In the genomic region with DNA sequence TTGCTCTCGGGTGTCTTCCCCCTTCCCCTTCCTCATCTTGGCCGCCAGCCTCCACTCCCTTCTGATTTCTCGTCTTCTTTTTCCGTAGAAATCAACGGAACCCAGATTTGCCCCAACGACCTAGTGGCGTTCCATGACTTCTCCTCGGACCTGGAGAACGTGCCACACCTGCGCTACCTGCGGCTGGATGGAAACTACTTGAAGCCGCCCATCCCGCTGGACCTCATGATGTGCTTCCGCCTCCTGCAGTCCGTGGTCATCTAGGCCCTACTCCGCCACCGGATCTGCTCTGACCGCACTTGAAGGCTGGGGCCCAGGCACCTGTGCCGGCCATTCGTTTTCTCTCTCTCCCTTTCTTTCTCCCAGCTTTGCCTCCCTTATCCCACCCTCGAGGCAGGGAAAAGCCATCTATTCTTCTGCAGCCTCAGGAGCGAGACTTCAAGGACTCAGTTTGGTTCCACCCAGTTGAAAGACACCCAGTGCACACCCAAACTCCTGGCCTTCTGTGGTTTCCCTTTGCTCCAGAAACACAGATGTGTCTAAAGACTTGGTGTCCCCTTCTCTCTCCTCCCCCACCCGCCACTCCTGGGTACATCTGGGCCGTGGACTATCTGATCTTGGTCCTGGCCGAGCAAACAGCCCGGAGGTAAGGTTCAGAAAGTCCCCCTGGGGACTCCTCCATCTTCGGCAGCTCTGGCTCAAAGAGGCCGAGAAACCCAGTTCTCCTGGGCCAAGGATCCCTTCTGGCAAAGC, we compare ENCODE assay signal across 8 cellular contexts. TPM values are rescaled to one million over a fixed set of nuclear protein-coding genes. Genes with fewer than 3 reads are reported as not detected.
A peak's percentile ranks its signal among the peaks of the same experiment; 100 is the strongest.
DNase-seq lines count a peak whose midpoint lies in the region; ATAC-seq, FAIRE-seq and TF ChIP-seq lines count a peak whose summit lies in the region.

No MANE protein-coding gene starts in this region.

- H3K9me1 ChIP-seq in keratinocyte (ENCODE audit: control insufficient read depth, extremely low read depth, insufficient read depth, low read length) = no peaks in the 10 kb centered on the region

- no peaks in the 10 kb centered on the region for H4K20me1 ChIP-seq in keratinocyte (ENCODE audit: control insufficient read depth, extremely low read depth, insufficient read depth, low read length)

- no peaks in the 10 kb centered on the region for H3K36me3 ChIP-seq in keratinocyte (ENCODE audit: control insufficient read depth in 2 of 2, extremely low read depth in 1 of 2, insufficient read depth in 2 of 2, low read length in 2 of 2)

- no peak for ATAC-seq in left lobe of liver

- no peak for DNase-seq in Jurkat, Clone E6-1 (ENCODE audit: low read depth, low spot score)
- no peak for DNase-seq in keratinocyte (ENCODE audit: low read depth, low spot score)
- peak in 1 of 49 donors; percentile 61 for DNase-seq in substantia nigra (lab: John Stamatoyannopoulos, UW)
- no peak for DNase-seq in activated effector memory CD4-positive, alpha-beta T cell treated with anti-CD3 and anti-CD28 coated beads, Interleukin-2, amount 50 U/mL, for 16 hours
- no peak for DNase-seq in DMS153 (lab: John Stamatoyannopoulos, UW)
- no peak for DNase-seq in DMS 273 treated with DMSO at 0.1 percent for 48 hours (lab: John Stamatoyannopoulos, UW)
- no peak for DNase-seq in left lobe of liver (ENCODE audit: low spot score)

- H3K4me2 ChIP-seq in keratinocyte (ENCODE audit: control insufficient read depth, extremely low read depth, insufficient read depth, low read depth, low read length) = peak overlapping the region; percentile 52

- no peaks in the 10 kb centered on the region for H3K9me3 ChIP-seq in keratinocyte (ENCODE audit: control insufficient read depth, low read depth, low read length)

- dilution Hi-C loops in keratinocyte (cut with MboI; ENCODE audit: extremely low pct_ligation_motif_present, low sequenced_read_pairs) = no loop called here

- H2AFZ ChIP-seq in keratinocyte (ENCODE audit: control insufficient read depth, low read length) = peak overlapping the region; percentile 97

- no peak for FAIRE-seq in keratinocyte (lab: Jason Lieb, UNC)

- H3K4me3 ChIP-seq in Jurkat, Clone E6-1 (ENCODE audit: low read length) = peak overlapping the region; percentile 56; the same call in 1 of the 2 replicates
- H3K4me3 ChIP-seq in keratinocyte (ENCODE audit: control insufficient read depth in 2 of 3, extremely low read depth in 1 of 3, insufficient read depth in 2 of 3, low read depth in 1 of 3, low read length in 3 of 3) = peak overlapping the region in 1 of 3 experiments; percentile 59

- peak overlapping the region; percentile 66 for H3K27ac ChIP-seq in angular gyrus (ENCODE audit: low read depth, low read length)
- no peak overlapping the region for H3K27ac ChIP-seq in keratinocyte (ENCODE audit: control insufficient read depth, insufficient read depth, low read length)
- peak overlapping the region; percentile 40 for H3K27ac ChIP-seq in substantia nigra (ENCODE audit: low read depth, low read length, poor library complexity, severe bottlenecking)

- H3K27me3 ChIP-seq in keratinocyte (ENCODE audit: control insufficient read depth, extremely low read depth, insufficient read depth, low read length) = no peaks in the 10 kb centered on the region

- H3K9ac ChIP-seq in keratinocyte (ENCODE audit: control insufficient read depth, extremely low read depth, insufficient read depth, low read length) = no peak overlapping the region

- H3K79me2 ChIP-seq in keratinocyte (ENCODE audit: control insufficient read depth, insufficient read depth, low read length) = no peaks in the 10 kb centered on the region

- TF ChIP-seq CTCF in keratinocyte (optimal IDR thresholded peaks at IDR 0.05 in 1 of 3, IDR thresholded peaks at IDR 0.05 in 1 of 3, conservative IDR thresholded peaks at IDR 0.05 in 1 of 3; ENCODE audit: extremely low read depth in 1 of 3, insufficient read depth in 2 of 3, low read length in 3 of 3) = no peak

- no peaks in the 10 kb centered on the region for H3K4me1 ChIP-seq in keratinocyte (ENCODE audit: control insufficient read depth, extremely low read depth, insufficient read depth, low read length)

RNA-seq across cellular contexts. Expression of gene OPTC, which starts 7.2 kb away (rescaled TPM):
- polyA plus RNA-seq in Jurkat, Clone E6-1 (2012; ENCODE audit: insufficient read depth, insufficient read length) = not detected
- not detected in 3 replicates for polyA plus RNA-seq in keratinocyte
- not detected for polyA plus RNA-seq in keratinocyte (2011; ENCODE audit: low read depth)
- not detected in 2 replicates for polyA plus RNA-seq in keratinocyte (2011; cell fraction: cytosol; rRNA removed)
- not detected in 2 replicates for polyA plus RNA-seq in keratinocyte (2011; cell fraction: nucleus; rRNA removed)
- not detected in 2 replicates for polyA plus RNA-seq in keratinocyte (2012; ENCODE audit: low replicate concordance)
- polyA minus RNA-seq in keratinocyte = not detected in 3 replicates
- polyA minus RNA-seq in keratinocyte (2011; cell fraction: cytosol; rRNA and poly(A)+ RNA removed) = not detected
- not detected in 2 replicates for polyA minus RNA-seq in keratinocyte (2011; cell fraction: nucleus; rRNA and poly(A)+ RNA removed)
- not detected for total RNA-seq in left lobe of liver

RNA-seq across cellular contexts. Expression of gene PRELP, which starts 11.2 kb away (rescaled TPM):
- polyA plus RNA-seq in Jurkat, Clone E6-1 (2012; ENCODE audit: insufficient read depth, insufficient read length) = not detected
- 0.01 to 0.03 TPM in 2 of 3 replicates, not detected in the other for polyA plus RNA-seq in keratinocyte
- polyA plus RNA-seq in keratinocyte (2011; ENCODE audit: low read depth) = not detected
- 0.01 and 0.03 TPM in 2 replicates for polyA plus RNA-seq in keratinocyte (2011; cell fraction: cytosol; rRNA removed)
- 0.03 and 0.04 TPM in 2 replicates for polyA plus RNA-seq in keratinocyte (2011; cell fraction: nucleus; rRNA removed)
- 0.05 and 0.06 TPM in 2 replicates for polyA plus RNA-seq in keratinocyte (2012; ENCODE audit: low replicate concordance)
- polyA minus RNA-seq in keratinocyte = 0.10 TPM in 1 of 3 replicates, not detected in the others
- polyA minus RNA-seq in keratinocyte (2011; cell fraction: cytosol; rRNA and poly(A)+ RNA removed) = not detected
- polyA minus RNA-seq in keratinocyte (2011; cell fraction: nucleus; rRNA and poly(A)+ RNA removed) = not detected in 2 replicates
- 6.4 TPM for total RNA-seq in left lobe of liver
